ENCODE assay signal across 15 cellular contexts in genomic region chr2:136929531-136929930, GRCh38.
DNase-seq lines count a peak whose midpoint lies in the region.
"Had no signal": no experiment of that assay in that cellular context is flagged by ENCODE, and none has a peak within 500 bp of the region (broad histone marks: within the 10 kb centered on the region; RNA-seq: fewer than 3 reads in every experiment).

No MANE protein-coding gene starts in this region.

- DNase-seq in DMS53 (lab: John Stamatoyannopoulos, UW) (peak; percentile 0), DMS53 treated with DMSO at 0.1 percent for 48 hours (lab: John Stamatoyannopoulos, UW; ENCODE audit: unreplicated experiment) (no peak), NOMO-1 treated with DMSO at 0.1 percent for 48 hours (lab: John Stamatoyannopoulos, UW; ENCODE audit: unreplicated experiment) (peak; percentile 15), NOMO-1 (lab: John Stamatoyannopoulos, UW; ENCODE audit: unreplicated experiment in 2 of 2) (no peak), RPMI8226 (peak; percentile 60), NCI-H2029 treated with DMSO at 0.1 percent for 48 hours (lab: John Stamatoyannopoulos, UW) (no peak), hypothalamus (lab: John Stamatoyannopoulos, UW) (no peak)
- DNase-seq: C1 segment of cervical spinal cord; Calu3; CD4-positive, alpha-beta memory T cell; COR-L47; DMS79; EL; GDM1; H9 had no signal

Comparison
In these comparisons a context has a peak if more than half of its experiments do, and no peak if none do; other contexts are left out.
1. DNase-seq: peak in DMS53 (single experiment), NOMO-1 treated with DMSO at 0.1 percent for 48 hours (single experiment) and RPMI8226 (single experiment); none in DMS53 treated with DMSO at 0.1 percent for 48 hours (single experiment), NOMO-1 (0 of 2), NCI-H2029 treated with DMSO at 0.1 percent for 48 hours (single experiment) and hypothalamus (0 of 51).